ENCODE assay signal across 15 cellular contexts in the genomic region with DNA sequence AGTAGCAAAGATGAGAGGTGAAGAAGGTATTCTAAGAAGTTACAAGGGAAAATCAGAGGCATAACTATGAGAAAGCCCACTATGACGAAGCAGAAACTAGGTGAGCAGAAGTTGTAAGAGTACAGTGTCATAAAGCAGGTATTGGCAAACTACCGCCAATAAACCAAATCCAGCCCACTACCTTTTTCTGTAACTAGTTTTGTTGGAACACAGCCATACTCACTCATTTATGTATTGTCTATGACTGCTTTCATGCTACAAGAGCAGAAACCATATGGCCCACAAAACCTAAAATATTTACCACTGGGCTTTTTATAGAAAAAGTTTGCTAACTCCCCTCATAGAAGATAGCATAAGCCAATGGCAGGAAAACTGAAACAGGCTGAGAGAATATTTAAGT.
DNase-seq lines count a peak whose midpoint lies in the region; ATAC-seq and TF ChIP-seq lines count a peak whose summit lies in the region.
"Had no signal": no experiment of that assay in that cellular context is flagged by ENCODE, and none has a peak within 500 bp of the region (broad histone marks: within the 10 kb centered on the region; RNA-seq: fewer than 3 reads in every experiment).

No MANE protein-coding gene starts in this region.

- ATAC-seq in GM18505 (IDR thresholded peaks at IDR 0.05; ENCODE audit: unreplicated experiment) (peak; percentile 54), GM19395 (IDR thresholded peaks at IDR 0.05; ENCODE audit: unreplicated experiment) (peak; percentile 83), HG02885 (IDR thresholded peaks at IDR 0.05; ENCODE audit: poor library complexity, unreplicated experiment) (peak; percentile 88), HG03520 (IDR thresholded peaks at IDR 0.05; ENCODE audit: unreplicated experiment) (peak; percentile 74), HG02840 (IDR thresholded peaks at IDR 0.05; ENCODE audit: low FRiP score, unreplicated experiment) (no peak)
- ATAC-seq: lower lobe of right lung had no signal

- no peak for TF ChIP-seq POLR2A in GM18505 (IDR thresholded peaks at IDR 0.05; ENCODE audit: borderline replicate concordance, extremely low read depth, insufficient read depth, insufficient read length)

- DNase-seq in iPS-NIHi7 (ENCODE audit: extremely low spot score) (no peak), islet precursor cell (no peak), NCI-H226 (no peak)
- DNase-seq: activated naive CD4-positive, alpha-beta T cell treated with anti-CD3 and anti-CD28 coated beads, Interleukin-2, amount 10 ng/mL, durations not matched to agents 7 days and 5 days; CD8-positive, alpha-beta memory T cell; IMR-90; lower lobe of right lung; naive B cell; NCI-H774; uterus had no signal
